19 cellular contexts compared by ENCODE assay signal in genomic region chr16:65617421-65617820, GRCh38.
DNase-seq lines count a peak whose midpoint lies in the region; ATAC-seq and TF ChIP-seq lines count a peak whose summit lies in the region.
"Had no signal": no experiment of that assay in that cellular context is flagged by ENCODE, and none has a peak within 500 bp of the region (broad histone marks: within the 10 kb centered on the region; RNA-seq: fewer than 3 reads in every experiment).

No MANE protein-coding gene starts in this region.

- H3K4me3 ChIP-seq in BLaER1 (no peak overlapping the region), OCI-LY7 (ENCODE audit: low read depth, low read length, poor library complexity, severe bottlenecking) (peak overlapping the region; percentile 27), smooth muscle cell (no peak overlapping the region), left lung (no peak overlapping the region)
- H3K4me3 ChIP-seq: A549, GM12878, GM23248 had no signal

- CTCF ChIA-PET in OCI-LY7 (lab: Charles Lee; ENCODE audit: unreplicated experiment), result no interaction called here

- ATAC-seq in left lung, result no peak
- ATAC-seq: A549, GM12878 had no signal

- H4K20me1 ChIP-seq in BLaER1 (no peaks in the 10 kb centered on the region), OCI-LY7 (ENCODE audit: insufficient read depth, low read length) (no peaks in the 10 kb centered on the region), smooth muscle cell (ENCODE audit: low read depth) (no peaks in the 10 kb centered on the region)

- H3K27ac ChIP-seq in BLaER1 (peak overlapping the region; percentile 52), OCI-LY7 (ENCODE audit: low read depth, low read length, poor library complexity, severe bottlenecking) (peak overlapping the region; percentile 94), smooth muscle cell (ENCODE audit: low read depth) (no peak overlapping the region), left lung (no peak overlapping the region)
- H3K27ac ChIP-seq: A549, GM23248 had no signal

- H3F3A ChIP-seq in smooth muscle cell (ENCODE audit: low read depth), result peaks cover 3% of the 10 kb centered on the region

- no TSS peak for BruUV-seq in OCI-LY7 (replicated peaks; lab: Mats Ljungman, UMichigan)

- H3K9me3 ChIP-seq in BLaER1, result peaks cover 4% of the 10 kb centered on the region
- H3K9me3 ChIP-seq in OCI-LY7 (ENCODE audit: low read length), result no peaks in the 10 kb centered on the region; the same call in 1 of the 2 replicates
- H3K9me3 ChIP-seq in smooth muscle cell (replicated peaks; ENCODE audit: low read depth), result no peaks in the 10 kb centered on the region
- H3K9me3 ChIP-seq in left lung, result no peaks in the 10 kb centered on the region
- H3K9me3 ChIP-seq: A549 had no signal

- H3K4me1 ChIP-seq in BLaER1, result peaks cover 44% of the 10 kb centered on the region
- peaks cover 61% of the 10 kb centered on the region for H3K4me1 ChIP-seq in OCI-LY7 (ENCODE audit: insufficient read depth, low read length, poor library complexity, severe bottlenecking)
- no peaks in the 10 kb centered on the region for H3K4me1 ChIP-seq in smooth muscle cell (ENCODE audit: low read depth)
- H3K4me1 ChIP-seq in left lung, result no peaks in the 10 kb centered on the region
- H3K4me1 ChIP-seq: A549 had no signal

- DNase-seq in OCI-LY7 (ENCODE audit: low spot score) (no peak), left kidney (ENCODE audit: low read depth, low spot score) (peak; percentile 33), smooth muscle cell (lab: John Stamatoyannopoulos, UW; ENCODE audit: unreplicated experiment) (no peak), NK-92 (lab: John Stamatoyannopoulos, UW; ENCODE audit: unreplicated experiment) (no peak), left lung (no peak), KBM-7 (no peak)
- DNase-seq: 8988T; CD4-positive, alpha-beta T cell; CD8-positive, alpha-beta memory T cell; DMS 273 treated with DMSO at 0.1 percent for 48 hours; DMS79; EL; GDM1; GM23248; H7; HCEC 1CT had no signal

- H3K9me2 ChIP-seq in OCI-LY7 (ENCODE audit: insufficient read depth, low read length), result no peaks in the 10 kb centered on the region

- 61% methylated on average over 3 of the region's 3 CpGs for WGBS in smooth muscle cell (ENCODE audit: low lambda C conversion rate)

- in situ Hi-C loops in KBM-7 (cut with MboI; ENCODE audit: low pct_unique_long_range_greater_than_20kb, low sequenced_read_pairs), result no loop called here

- H3K79me2 ChIP-seq in OCI-LY7 (ENCODE audit: insufficient read depth, low read depth, low read length), result no peaks in the 10 kb centered on the region
- no peaks in the 10 kb centered on the region for H3K79me2 ChIP-seq in smooth muscle cell (ENCODE audit: low read depth)

- POLR2A ChIA-PET in OCI-LY7 (lab: Charles Lee), result interaction anchor here (0.5 to 0.7 kb wide), 3 partner anchors 17 to 1060 kb away, joined by 3 read pairs; no protein-coding TSS in a partner anchor

- no peaks in the 10 kb centered on the region for H3K36me3 ChIP-seq in BLaER1
- H3K36me3 ChIP-seq in OCI-LY7 (ENCODE audit: insufficient read depth, low read length), result no peaks in the 10 kb centered on the region
- no peaks in the 10 kb centered on the region for H3K36me3 ChIP-seq in smooth muscle cell (ENCODE audit: low read depth)
- H3K36me3 ChIP-seq in left lung, result no peaks in the 10 kb centered on the region

- H3K4me2 ChIP-seq in BLaER1 (peak overlapping the region; percentile 66), OCI-LY7 (ENCODE audit: low read length) (peak overlapping the region; percentile 46), smooth muscle cell (peak overlapping the region; percentile 14)
- H3K4me2 ChIP-seq: A549 had no signal

- H3K9ac ChIP-seq in BLaER1 (no peak overlapping the region), smooth muscle cell (ENCODE audit: low read depth) (no peak overlapping the region)
- H3K9ac ChIP-seq: GM23248 had no signal

- intact Hi-C loops in OCI-LY7 (cut with micrococcal nuclease; ENCODE audit: unreplicated experiment) (no loop called here), left lung (cut with DNase I) (no loop called here)

- no peak for TF ChIP-seq CTCF in OCI-LY7 (conservative IDR thresholded peaks at IDR 0.05; ENCODE audit: low read length)
- no peak for TF ChIP-seq CTCF in smooth muscle cell (IDR thresholded peaks at IDR 0.05; ENCODE audit: borderline replicate concordance, insufficient read depth, poor library complexity, severe bottlenecking)
- no peak for TF ChIP-seq CTCF in left lung (IDR thresholded peaks at IDR 0.05)

- H3K27me3 ChIP-seq in BLaER1 (no peaks in the 10 kb centered on the region), smooth muscle cell (ENCODE audit: low read depth) (no peaks in the 10 kb centered on the region), left lung (no peaks in the 10 kb centered on the region)

- H2AFZ ChIP-seq in OCI-LY7 (ENCODE audit: low read length), result peak overlapping the region; percentile 51; the same call in 1 of the 2 replicates
- peak overlapping the region; percentile 27 for H2AFZ ChIP-seq in smooth muscle cell (ENCODE audit: low read depth)
- H2AFZ ChIP-seq: GM23248 had no signal

Comparison
In these comparisons a context has a peak if more than half of its experiments do, and no peak if none do; other contexts are left out.
1. H3K27ac ChIP-seq: peak in BLaER1 (single experiment) and OCI-LY7 (single experiment); none in smooth muscle cell (single experiment) and left lung (0 of 2).
2. H3K4me2 ChIP-seq: peak in every context shown above with its lines; median percentile 66 in BLaER1; 46 in OCI-LY7; 14 in smooth muscle cell.